8 cellular contexts compared by ENCODE assay signal in genomic region chr16:71723537-71724319, GRCh38. TPM values are rescaled to one million over a fixed set of nuclear protein-coding genes. Genes with fewer than 3 reads are reported as not detected.
DNase-seq lines count a peak whose midpoint lies in the region; ATAC-seq, FAIRE-seq and TF ChIP-seq lines count a peak whose summit lies in the region.

No MANE protein-coding gene starts in this region.

- H3K36me3 Mint-ChIP-seq in activated naive CD4-positive, alpha-beta T cell treated with anti-CD3 and anti-CD28 coated beads, Interleukin-2, amount 50 U/mL, for 24 hours, result no peaks in the 10 kb centered on the region

- FAIRE-seq in pancreas (lab: Jason Lieb, UNC), result no peak

- DNase-seq in EL, result peak; percentile 70
- DNase-seq in KBM-7, result peak; percentile 71
- DNase-seq in SK-N-SH, result peak; percentile 97
- peak; percentile 87 for DNase-seq in Right ventricle myocardium inferior (ENCODE audit: missing footprints)
- DNase-seq in pancreas, result peak; percentile 75 to 92 (median 84)
- peak; percentile 62 to 89 for DNase-seq in tibial artery

- peak overlapping the region; percentile 60; the same call in 1 of the 2 replicates for H2AFZ ChIP-seq in SK-N-SH (ENCODE audit: low read depth)

- no peak for TF ChIP-seq EP300 in SK-N-SH (IDR thresholded peaks at IDR 0.05; ENCODE audit: borderline replicate concordance in 1 of 2, low read depth in 1 of 2, low read length in 1 of 2)

- peaks cover 43% of the 10 kb centered on the region for H3K79me2 ChIP-seq in SK-N-SH (ENCODE audit: insufficient read depth)

- TF ChIP-seq RAD21 in SK-N-SH (IDR thresholded peaks at IDR 0.05; ENCODE audit: low read length), result no peak

- TF ChIP-seq CTCF in SK-N-SH (IDR thresholded peaks at IDR 0.05), result no peak
- no peak for TF ChIP-seq CTCF in pancreas (IDR thresholded peaks at IDR 0.05)
- TF ChIP-seq CTCF in tibial artery (IDR thresholded peaks at IDR 0.05), result peak; percentile 5 to 7

- in situ Hi-C loops in KBM-7 (cut with MboI; ENCODE audit: low pct_unique_long_range_greater_than_20kb, low sequenced_read_pairs), result no loop called here

- H3K27ac Mint-ChIP-seq in activated naive CD4-positive, alpha-beta T cell treated with anti-CD3 and anti-CD28 coated beads, Interleukin-2, amount 50 U/mL, for 24 hours, result no peak overlapping the region

- H3K4me2 ChIP-seq in SK-N-SH, result peak overlapping the region; percentile 70; the same call in 1 of the 2 replicates

- H3K4me1 ChIP-seq in SK-N-SH (ENCODE audit: control insufficient read depth in 1 of 2, insufficient read depth in 2 of 2, low read depth in 1 of 2, low read length in 1 of 2), result peaks cover 6 to 10% of the 10 kb centered on the region in 2 experiments; a peak in 2 of 4 replicates
- H3K4me1 ChIP-seq in pancreas, result peaks cover 0 to 9% (median 0%) of the 10 kb centered on the region in 3 donors
- H3K4me1 ChIP-seq in tibial artery, result peaks cover 0 to 35% (median 16%) of the 10 kb centered on the region in 4 donors

- ATAC-seq in GM21576 (IDR thresholded peaks at IDR 0.05; ENCODE audit: unreplicated experiment) (peak; percentile 71), Right ventricle myocardium inferior (peak; percentile 90), pancreas (peak; percentile 82 to 93 (median 90))

- peak overlapping the region; percentile 83 for H3K9ac ChIP-seq in SK-N-SH

- H3K9me3 ChIP-seq in SK-N-SH (no peaks in the 10 kb centered on the region), pancreas (no peaks in the 10 kb centered on the region), tibial artery (no peaks in the 10 kb centered on the region)

- CTCF ChIA-PET in SK-N-SH (lab: Yijun Ruan, JAX), result interaction anchor here (0.7 to 2.0 kb wide), 2 partner anchors 113 to 146 kb away, joined by 3 to 8 read pairs; no protein-coding TSS in a partner anchor

- intact Hi-C loops in Right ventricle myocardium inferior (cut with DNase I) (no loop called here), pancreas (cut with DNase I) (no loop called here), tibial artery (cut with DNase I; ENCODE audit: low total_unique reads) (loop anchor here (10.0 kb wide), 1 partner anchor 91 kb away; no protein-coding TSS in a partner anchor)

- peaks cover 18% of the 10 kb centered on the region for H3K4me1 Mint-ChIP-seq in activated naive CD4-positive, alpha-beta T cell treated with anti-CD3 and anti-CD28 coated beads, Interleukin-2, amount 50 U/mL, for 24 hours

- no peaks in the 10 kb centered on the region for H3K9me3 Mint-ChIP-seq in activated naive CD4-positive, alpha-beta T cell treated with anti-CD3 and anti-CD28 coated beads, Interleukin-2, amount 50 U/mL, for 24 hours

- H3K27me3 Mint-ChIP-seq in activated naive CD4-positive, alpha-beta T cell treated with anti-CD3 and anti-CD28 coated beads, Interleukin-2, amount 50 U/mL, for 24 hours, result no peaks in the 10 kb centered on the region

- POLR2A ChIA-PET in SK-N-SH (lab: Yijun Ruan, JAX), result no interaction called here

- peaks cover 12% of the 10 kb centered on the region for H4K20me1 ChIP-seq in SK-N-SH (ENCODE audit: insufficient read depth)

- no peaks in the 10 kb centered on the region for H3K9me2 ChIP-seq in SK-N-SH

- H3K27me3 ChIP-seq in SK-N-SH (ENCODE audit: insufficient read depth) (no peaks in the 10 kb centered on the region), pancreas (no peaks in the 10 kb centered on the region), tibial artery (no peaks in the 10 kb centered on the region)

- H3K36me3 ChIP-seq in SK-N-SH (replicated peaks in 1 of 2; ENCODE audit: control insufficient read depth in 1 of 2, insufficient read depth in 2 of 2, low read length in 1 of 2) (peaks cover 0 to 22% of the 10 kb centered on the region in 2 experiments), pancreas (no peaks in the 10 kb centered on the region), tibial artery (no peaks in the 10 kb centered on the region)

- H3K4me3 ChIP-seq in SK-N-SH (ENCODE audit: low read depth in 2 of 2, low read length in 1 of 2) (peak overlapping the region; percentile 61 to 94), pancreas (peak overlapping the region; percentile 74 to 90 (median 80)), tibial artery (peak overlapping the region; percentile 72 to 95)

- WGBS in SK-N-SH (ENCODE audit: low lambda C conversion rate), result 3% methylated on average over 18 of the region's 104 CpGs
- 0 to 1% methylated on average over 46 to 104 of the region's 104 CpGs for WGBS in pancreas, 2 donors

- peak overlapping the region; percentile 57 to 73; a peak in 3 of 4 replicates for H3K27ac ChIP-seq in SK-N-SH (ENCODE audit: low read depth in 2 of 2, low read length in 1 of 2)
- peak overlapping the region; percentile 66 to 75 (median 73) for H3K27ac ChIP-seq in pancreas
- H3K27ac ChIP-seq in tibial artery, result peak overlapping the region; percentile 85 to 94

- H3F3A ChIP-seq in SK-N-SH (replicated peaks; ENCODE audit: insufficient read depth), result peaks cover 23% of the 10 kb centered on the region

- H3K4me3 Mint-ChIP-seq in activated naive CD4-positive, alpha-beta T cell treated with anti-CD3 and anti-CD28 coated beads, Interleukin-2, amount 50 U/mL, for 24 hours, result peak overlapping the region; percentile 87

TF ChIP-seq in SK-N-SH, 30 proteins besides CTCF, POLR2A, EP300 and RAD21:
- no peak for TF ChIP-seq IRF3 (IDR thresholded peaks at IDR 0.05; ENCODE audit: low read depth, low read length)
- no peak for TF ChIP-seq CHD2 (IDR thresholded peaks at IDR 0.05; ENCODE audit: low read length, partially characterized antibody)
- TF ChIP-seq USF1 (IDR thresholded peaks at IDR 0.05; ENCODE audit: borderline replicate concordance, low read depth), result no peak
- TF ChIP-seq FOSL2 (IDR thresholded peaks at IDR 0.05; ENCODE audit: borderline replicate concordance, low read depth), result no peak
- 0 out of 2 replicates have a peak, but pooled peaks have one; percentile 45 for TF ChIP-seq SIN3A (IDR thresholded peaks at IDR 0.05; ENCODE audit: borderline replicate concordance, low read depth, low read length)
- TF ChIP-seq POLR2AphosphoS5 (IDR thresholded peaks at IDR 0.05; ENCODE audit: low read depth, low read length), result no peak; the same call in 1 of the 2 replicates
- no peak for TF ChIP-seq TCF12 (IDR thresholded peaks at IDR 0.05)
- TF ChIP-seq MAX (IDR thresholded peaks at IDR 0.05; ENCODE audit: low read depth), result no peak
- no peak for TF ChIP-seq MEF2A (IDR thresholded peaks at IDR 0.05; ENCODE audit: borderline replicate concordance, low read depth)
- no peak for TF ChIP-seq USF2 (IDR thresholded peaks at IDR 0.05; ENCODE audit: borderline replicate concordance, low read depth, low read length)
- no peak for TF ChIP-seq GABPA (IDR thresholded peaks at IDR 0.05; ENCODE audit: low read depth)
- peak; percentile 56; the same call in 1 of the 2 replicates for TF ChIP-seq MXI1 (IDR thresholded peaks at IDR 0.05; ENCODE audit: low read depth, low read length)
- no peak for TF ChIP-seq YY1 (IDR thresholded peaks at IDR 0.05; ENCODE audit: low read depth)
- TF ChIP-seq FOXM1 (IDR thresholded peaks at IDR 0.05; ENCODE audit: low read depth), result no peak
- TF ChIP-seq RCOR1 (IDR thresholded peaks at IDR 0.05; ENCODE audit: low read length), result no peak

RNA-seq across cellular contexts. Expression of gene PHLPP2, which starts 0.8 kb away (rescaled TPM):
- 5.5 and 7.2 TPM in 2 replicates for polyA plus RNA-seq in SK-N-SH (2012; rRNA removed)
- polyA plus RNA-seq in SK-N-SH (2012; cell fraction: cytosol; rRNA removed), result 5.1 and 5.6 TPM in 2 replicates
- polyA plus RNA-seq in SK-N-SH (2012; cell fraction: nucleus; rRNA removed), result 10.5 and 15.7 TPM in 2 replicates
- 2.1 TPM for total RNA-seq in Right ventricle myocardium inferior
- total RNA-seq in pancreas, result 1 to 10 TPM; 2.0 to 4.6 (median 3.1) TPM
- 1 to 10 TPM; 1.3 to 2.3 TPM for polyA plus RNA-seq in pancreas

Comparison
In these comparisons a context has a peak if more than half of its experiments do, and no peak if none do; other contexts are left out.
1. Peak in every context shown above with its lines: DNase-seq, ATAC-seq, H3K4me3 ChIP-seq and H3K27ac ChIP-seq.
2. CTCF ChIP-seq: peak in tibial artery (2 of 2); none in SK-N-SH (single experiment) and pancreas (0 of 4).